ENCODE assay signal across 18 cellular contexts in genomic region chr9:89350988-89351557, GRCh38. TPM values are rescaled to one million over a fixed set of nuclear protein-coding genes. Genes with fewer than 3 reads are reported as not detected.
DNase-seq lines count a peak whose midpoint lies in the region; ATAC-seq and TF ChIP-seq lines count a peak whose summit lies in the region.
"Had no signal": no experiment of that assay in that cellular context is flagged by ENCODE, and none has a peak within 500 bp of the region (broad histone marks: within the 10 kb centered on the region; RNA-seq: fewer than 3 reads in every experiment).

No MANE protein-coding gene starts in this region.

- H3K4me1 Mint-ChIP-seq in CD4-positive, alpha-beta T cell (ENCODE audit: low read depth): peaks cover 38% of the 10 kb centered on the region
- peaks cover 21% of the 10 kb centered on the region for H3K4me1 Mint-ChIP-seq in activated CD8-positive, alpha-beta T cell treated with anti-CD3 and anti-CD28 coated beads, Interleukin-2, amount 10 ng/mL, durations not matched to agents 7 days and 5 days (ENCODE audit: low read depth)

- CTCF ChIA-PET in CD4-positive, alpha-beta T cell (lab: Charles Lee): interaction anchor here (0.5 kb wide), 1 partner anchor 200 kb away, joined by 3 read pairs; no protein-coding TSS in a partner anchor
- CTCF ChIA-PET in activated CD8-positive, alpha-beta T cell treated with anti-CD3 and anti-CD28 coated beads, Interleukin-2, amount 10 ng/mL, durations not matched to agents 7 days and 5 days (lab: Charles Lee): no interaction called here

- H2BK5ac ChIP-seq in neuronal stem cell (ENCODE audit: low read length): no peak overlapping the region

- H3K9ac ChIP-seq in neuronal stem cell (ENCODE audit: low read depth, low read length, poor library complexity): no peak overlapping the region

- no peak overlapping the region for H3K4me3 Mint-ChIP-seq in CD4-positive, alpha-beta T cell
- no peak overlapping the region for H3K4me3 Mint-ChIP-seq in activated CD8-positive, alpha-beta T cell treated with anti-CD3 and anti-CD28 coated beads, Interleukin-2, amount 10 ng/mL, durations not matched to agents 7 days and 5 days
- H3K4me3 Mint-ChIP-seq: activated naive CD8-positive, alpha-beta T cell; B cell had no signal

- H3K27ac ChIP-seq in CD4-positive, alpha-beta T cell (ENCODE audit: low read depth, low read length): no peak overlapping the region
- H3K27ac ChIP-seq in neutrophil (peak overlapping the region; percentile 82), neuronal stem cell (replicated peaks; ENCODE audit: low read length) (no peak overlapping the region)
- H3K27ac ChIP-seq: upper lobe of left lung had no signal

- WGBS in neuronal stem cell (ENCODE audit: extremely low coverage in 2 of 2, insufficient read length in 2 of 2, insufficient replicate concordance in 1 of 2), 2 donors: no CpG with 5 or more reads among the region's 2 CpGs

- H3K27me3 ChIP-seq in CD4-positive, alpha-beta T cell (ENCODE audit: control insufficient read depth, insufficient read depth, low read length): no peaks in the 10 kb centered on the region
- H3K27me3 ChIP-seq in neutrophil (no peaks in the 10 kb centered on the region), neuronal stem cell (ENCODE audit: control insufficient read depth in 3 of 3, insufficient read depth in 3 of 3, low read depth in 1 of 3, low read length in 3 of 3) (no peaks in the 10 kb centered on the region)
- H3K27me3 ChIP-seq: upper lobe of left lung had no signal

- no peak overlapping the region for H4K8ac ChIP-seq in neuronal stem cell (ENCODE audit: low read depth, low read length)

- no peak overlapping the region for H2AFZ ChIP-seq in neuronal stem cell (ENCODE audit: low read length)

- H2BK15ac ChIP-seq in neuronal stem cell (ENCODE audit: low read length): no peak overlapping the region

- H3K4me3 ChIP-seq in neutrophil (ENCODE audit: low read depth in 1 of 2, low read length in 1 of 2) (peak overlapping the region in 1 of 2 experiments; percentile 10), neuronal stem cell (ENCODE audit: low read length in 2 of 2) (no peak overlapping the region)
- H3K4me3 ChIP-seq: smooth muscle cell, upper lobe of left lung had no signal

- H2AK5ac ChIP-seq in neuronal stem cell (ENCODE audit: low read depth, low read length): no peak overlapping the region

- intact Hi-C loops in CD4-positive, alpha-beta T cell (cut with DNase I, micrococcal nuclease): no loop called here

- H3K36me3 Mint-ChIP-seq in CD4-positive, alpha-beta T cell (ENCODE audit: low read depth): peaks cover 100% of the 10 kb centered on the region
- peaks cover 72% of the 10 kb centered on the region for H3K36me3 Mint-ChIP-seq in activated CD8-positive, alpha-beta T cell treated with anti-CD3 and anti-CD28 coated beads, Interleukin-2, amount 10 ng/mL, durations not matched to agents 7 days and 5 days (ENCODE audit: low read depth)

- POLR2A ChIA-PET in CD4-positive, alpha-beta T cell (lab: Charles Lee): no interaction called here
- POLR2A ChIA-PET in activated CD8-positive, alpha-beta T cell treated with anti-CD3 and anti-CD28 coated beads, Interleukin-2, amount 10 ng/mL, durations not matched to agents 7 days and 5 days (lab: Charles Lee): no interaction called here

- H3K4ac ChIP-seq in neuronal stem cell (ENCODE audit: low read length): no peak overlapping the region

- no peaks in the 10 kb centered on the region for H3K79me1 ChIP-seq in neuronal stem cell (ENCODE audit: low read depth, low read length)

- H3K4me2 ChIP-seq in neuronal stem cell (ENCODE audit: insufficient read depth, low read length, poor library complexity, severe bottlenecking): no peak overlapping the region
- H3K4me2 ChIP-seq: smooth muscle cell had no signal

- H3K18ac ChIP-seq in neuronal stem cell (ENCODE audit: low read length): no peak overlapping the region

- H3K23ac ChIP-seq in neuronal stem cell (ENCODE audit: low read depth, low read length, poor library complexity): no peak overlapping the region

- H2BK120ac ChIP-seq in neuronal stem cell (ENCODE audit: low read depth, low read length): no peak overlapping the region

- H4K91ac ChIP-seq in neuronal stem cell (ENCODE audit: low read depth, low read length, poor library complexity): no peak overlapping the region

- H3K4me1 ChIP-seq in neutrophil (ENCODE audit: control insufficient read depth in 1 of 2, insufficient read depth in 1 of 2, low read depth in 1 of 2, low read length in 1 of 2) (peaks cover 32 to 35% of the 10 kb centered on the region in 2 experiments), neuronal stem cell (ENCODE audit: control insufficient read depth in 2 of 2, insufficient read depth in 1 of 2, low read depth in 1 of 2, low read length in 2 of 2) (no peaks in the 10 kb centered on the region)

- no peaks in the 10 kb centered on the region for H3K9me3 ChIP-seq in CD4-positive, alpha-beta T cell (ENCODE audit: control insufficient read depth, low read length)
- no peaks in the 10 kb centered on the region for H3K9me3 ChIP-seq in neutrophil
- H3K9me3 ChIP-seq in neuronal stem cell (replicated peaks in 1 of 2; ENCODE audit: control insufficient read depth in 2 of 2, insufficient read depth in 1 of 2, low read depth in 1 of 2, low read length in 2 of 2): no peaks in the 10 kb centered on the region
- H3K9me3 ChIP-seq: upper lobe of left lung had no signal

- H3K9me3 Mint-ChIP-seq in CD4-positive, alpha-beta T cell: no peaks in the 10 kb centered on the region
- H3K9me3 Mint-ChIP-seq in activated CD8-positive, alpha-beta T cell treated with anti-CD3 and anti-CD28 coated beads, Interleukin-2, amount 10 ng/mL, durations not matched to agents 7 days and 5 days (ENCODE audit: insufficient read depth): no peaks in the 10 kb centered on the region

- no peak overlapping the region for H3K14ac ChIP-seq in neuronal stem cell (ENCODE audit: low read length)

- TF ChIP-seq CTCF in CD4-positive, alpha-beta T cell (IDR thresholded peaks at IDR 0.05): no peak
- no peak for TF ChIP-seq CTCF in neutrophil (IDR thresholded peaks at IDR 0.05)

- no peak for ATAC-seq in CD4-positive, alpha-beta T cell (ENCODE audit: poor library complexity)
- ATAC-seq in activated CD8-positive, alpha-beta T cell treated with anti-CD3 and anti-CD28 coated beads, Interleukin-2, amount 10 ng/mL, durations not matched to agents 7 days and 5 days: no peak
- no peak for ATAC-seq in GM21390 (IDR thresholded peaks at IDR 0.05; ENCODE audit: unreplicated experiment)

- no peaks in the 10 kb centered on the region for H3K27me3 Mint-ChIP-seq in CD4-positive, alpha-beta T cell
- no peaks in the 10 kb centered on the region for H3K27me3 Mint-ChIP-seq in activated CD8-positive, alpha-beta T cell treated with anti-CD3 and anti-CD28 coated beads, Interleukin-2, amount 10 ng/mL, durations not matched to agents 7 days and 5 days (ENCODE audit: low read depth)
- H3K27me3 Mint-ChIP-seq: activated naive CD8-positive, alpha-beta T cell; B cell; progenitor cell of endocrine pancreas had no signal

- DNase-seq in NCI-H510A treated with DMSO at 0.1 percent for 48 hours (lab: John Stamatoyannopoulos, UW) (peak; percentile 31), NCI-H510A (lab: John Stamatoyannopoulos, UW) (no peak), NOMO-1 treated with dmso at 0.1 percent for 144 hours (lab: John Stamatoyannopoulos, UW; ENCODE audit: unreplicated experiment) (no peak), neuronal stem cell (ENCODE audit: low spot score) (no peak)
- no peak for DNase-seq in CD4-positive, alpha-beta T cell
- no peak for DNase-seq in activated CD8-positive, alpha-beta T cell treated with anti-CD3 and anti-CD28 coated beads, Interleukin-2, amount 10 ng/mL, durations not matched to agents 7 days and 5 days
- DNase-seq: activated CD4-positive, alpha-beta T cell treated with anti-CD3 and anti-CD28 coated beads, Interleukin-2, amount 50 U/mL, for 1 hour; activated T-cell treated with anti-CD3 and anti-CD28 coated beads, Interleukin-2, amount 50 U/mL, for 1 hour; midbrain; NCI-H1105; stimulated activated CD4-positive, alpha-beta T cell treated with anti-CD3 and anti-CD28 coated beads, Interleukin-2, amount 100 ng/mL, for 48 hours had no signal

- H3K27ac Mint-ChIP-seq in CD4-positive, alpha-beta T cell: peak overlapping the region; percentile 30
- peak overlapping the region; percentile 14 for H3K27ac Mint-ChIP-seq in activated CD8-positive, alpha-beta T cell treated with anti-CD3 and anti-CD28 coated beads, Interleukin-2, amount 10 ng/mL, durations not matched to agents 7 days and 5 days
- H3K27ac Mint-ChIP-seq: progenitor cell of endocrine pancreas had no signal

- H2BK12ac ChIP-seq in neuronal stem cell (ENCODE audit: low read length): no peak overlapping the region

- H3K36me3 ChIP-seq in neutrophil (peaks cover 93% of the 10 kb centered on the region), neuronal stem cell (replicated peaks in 1 of 2; ENCODE audit: control insufficient read depth in 2 of 2, insufficient read depth in 2 of 2, low read length in 2 of 2) (peaks cover 61 to 100% of the 10 kb centered on the region in 2 donors)

RNA-seq across cellular contexts. Expression of gene SECISBP2, which starts 32.8 kb away (rescaled TPM):
- total RNA-seq in CD4-positive, alpha-beta T cell: 100 to 1,000 TPM; 109 to 112 TPM
- 10 to 100 TPM; 35.8 to 37.5 TPM for total RNA-seq in activated CD8-positive, alpha-beta T cell treated with anti-CD3 and anti-CD28 coated beads, Interleukin-2, amount 10 ng/mL, durations not matched to agents 7 days and 5 days
- polyA plus RNA-seq in neuronal stem cell (2013, experiment 1 of 2): 75.3 TPM
- polyA plus RNA-seq in neuronal stem cell (2013, experiment 2 of 2): 79.8 TPM

RNA-seq across cellular contexts. Expression of gene CKS2, which starts 40.1 kb away (rescaled TPM):
- total RNA-seq in CD4-positive, alpha-beta T cell: 1 to 10 TPM; 5.6 to 6.9 TPM
- 100 to 1,000 TPM; 204 TPM for total RNA-seq in activated CD8-positive, alpha-beta T cell treated with anti-CD3 and anti-CD28 coated beads, Interleukin-2, amount 10 ng/mL, durations not matched to agents 7 days and 5 days
- 325 TPM for polyA plus RNA-seq in neuronal stem cell (2013, experiment 1 of 2)
- 323 TPM for polyA plus RNA-seq in neuronal stem cell (2013, experiment 2 of 2)

Comparison
In these comparisons a context has a peak if more than half of its experiments do, and no peak if none do; other contexts are left out.
1. RNA of gene CKS2, which starts 40.1 kb away (total RNA-seq): 204 TPM in activated CD8-positive, alpha-beta T cell treated with anti-CD3 and anti-CD28 coated beads, Interleukin-2, amount 10 ng/mL, durations not matched to agents 7 days and 5 days; 5.6 to 6.9 TPM in CD4-positive, alpha-beta T cell; every median in the first group is over 10 times any median in the second.